ENCODE assay signal across 12 cellular contexts in the genomic region with DNA sequence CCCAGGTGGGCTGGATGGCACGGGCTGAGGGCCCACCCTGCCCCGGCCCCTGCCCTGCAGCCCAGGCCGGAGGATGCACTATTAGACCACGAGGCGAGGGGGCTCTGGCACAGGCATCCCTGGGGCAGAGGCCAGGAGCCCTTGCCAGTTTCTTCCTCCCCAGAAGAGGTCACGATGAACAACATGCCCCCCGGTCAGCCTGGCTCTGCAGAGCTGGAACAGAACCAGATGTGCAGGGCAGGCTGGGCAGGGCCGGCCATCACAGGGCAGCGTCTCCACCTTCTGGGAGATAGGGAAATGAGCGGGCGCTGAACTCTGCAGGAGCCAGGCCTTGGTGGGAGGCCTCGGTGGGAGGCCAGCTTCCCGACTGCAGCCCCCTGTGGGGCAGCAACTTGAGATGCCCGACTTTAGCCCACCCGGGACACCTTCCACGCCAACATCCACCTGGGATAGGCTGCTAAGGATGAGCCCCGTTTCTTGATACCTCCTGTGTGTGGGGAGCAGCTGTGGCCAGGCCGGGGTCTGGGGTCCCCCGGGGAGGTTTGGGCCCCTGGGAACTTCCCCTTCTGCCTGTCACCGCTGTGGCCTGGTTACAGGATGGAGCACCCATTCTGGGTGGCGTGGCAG. TPM values are rescaled to one million over a fixed set of nuclear protein-coding genes. Genes with fewer than 3 reads are reported as not detected.
DNase-seq lines count a peak whose midpoint lies in the region; ATAC-seq and TF ChIP-seq lines count a peak whose summit lies in the region.
"Had no signal": no experiment of that assay in that cellular context is flagged by ENCODE, and none has a peak within 500 bp of the region (broad histone marks: within the 10 kb centered on the region; RNA-seq: fewer than 3 reads in every experiment).

No MANE protein-coding gene starts in this region.

- intact Hi-C loops in heart left ventricle (cut with DNase I): no loop called here
- intact Hi-C loops in Right ventricle myocardium superior (cut with DNase I): no loop called here
- intact Hi-C loops in right lobe of liver (cut with DNase I): loop anchor here in 1 of 2 donors (10.0 kb wide), 1 partner anchor 122 kb away; no protein-coding TSS in a partner anchor
- intact Hi-C loops in uterus (cut with DNase I; ENCODE audit: low total_unique reads): no loop called here

- peak in 4 of 5 donors; percentile 11 to 56 (median 24) for DNase-seq in heart left ventricle
- no peak for DNase-seq in Right ventricle myocardium superior
- DNase-seq in amniotic epithelial cell (ENCODE audit: low read depth): peak; percentile 25
- DNase-seq in right lobe of liver: peak in 2 of 3 donors; percentile 14 to 52
- DNase-seq in uterus: peak; percentile 16 to 35
- DNase-seq in hepatic stellate cell (ENCODE audit: low spot score): no peak
- DNase-seq in NCI-H345 (lab: John Stamatoyannopoulos, UW): no peak
- DNase-seq: effector memory CD4-positive, alpha-beta T cell; kidney glomerular epithelial cell; NCI-H510A treated with DMSO at 0.1 percent for 48 hours had no signal

- H3K4me1 ChIP-seq in heart left ventricle (peaks cover 0 to 31% (median 7%) of the 10 kb centered on the region in 12 donors), right lobe of liver (no peaks in the 10 kb centered on the region), uterus (peaks cover 0 to 8% of the 10 kb centered on the region in 2 donors)

- 87 to 93% (median 91%) methylated on average over 11 to 21 of the region's 21 CpGs for WGBS in heart left ventricle, 4 donors
- WGBS in right lobe of liver (ENCODE audit: insufficient coverage, low coverage, low lambda C conversion rate, missing lambda C conversion rate): 75% methylated on average over 2 of the region's 21 CpGs

- TF ChIP-seq CTCF in heart left ventricle (IDR thresholded peaks at IDR 0.05): no peak
- no peak for TF ChIP-seq CTCF in right lobe of liver (IDR thresholded peaks at IDR 0.05)
- TF ChIP-seq CTCF in uterus (IDR thresholded peaks at IDR 0.05): peak in 1 of 4 experiments; percentile 23

- no peaks in the 10 kb centered on the region for H3K27me3 ChIP-seq in heart left ventricle
- no peaks in the 10 kb centered on the region for H3K27me3 ChIP-seq in right lobe of liver
- no peaks in the 10 kb centered on the region for H3K27me3 ChIP-seq in uterus

- H3K9me3 ChIP-seq in heart left ventricle: no peaks in the 10 kb centered on the region
- no peaks in the 10 kb centered on the region for H3K9me3 ChIP-seq in right lobe of liver
- H3K9me3 ChIP-seq in uterus: no peaks in the 10 kb centered on the region

- TF ChIP-seq POLR2A in heart left ventricle (IDR thresholded peaks at IDR 0.05) (no peak), right lobe of liver (IDR thresholded peaks at IDR 0.05) (no peak), uterus (IDR thresholded peaks at IDR 0.05) (no peak)

- H3K4me3 ChIP-seq in heart left ventricle: no peak overlapping the region
- no peak overlapping the region for H3K4me3 ChIP-seq in right lobe of liver
- no peak overlapping the region for H3K4me3 ChIP-seq in uterus

- ATAC-seq in heart left ventricle (no peak), Right ventricle myocardium superior (ENCODE audit: poor library complexity) (no peak), right lobe of liver (no peak), HG02678 (IDR thresholded peaks at IDR 0.05; ENCODE audit: unreplicated experiment) (no peak)

- no peak overlapping the region for H3K27ac ChIP-seq in heart left ventricle
- no peak overlapping the region for H3K27ac ChIP-seq in right lobe of liver
- H3K27ac ChIP-seq in uterus: peak overlapping the region; percentile 40 to 48
- H3K27ac ChIP-seq: C4-2B had no signal

- H3K36me3 ChIP-seq in heart left ventricle: peaks cover 0 to 21% (median 0%) of the 10 kb centered on the region in 9 donors
- H3K36me3 ChIP-seq in right lobe of liver: no peaks in the 10 kb centered on the region
- H3K36me3 ChIP-seq in uterus: no peaks in the 10 kb centered on the region

RNA-seq across cellular contexts. Expression of a gene that starts 21.8 kb away (rescaled TPM):
- total RNA-seq in heart left ventricle (1 to 10 TPM; 1.9 to 3.7 (median 2.4) TPM), Right ventricle myocardium superior (2.5 TPM), right lobe of liver (1 to 10 TPM; 1.4 to 3.2 (median 2.7) TPM), uterus (10 to 100 TPM in 1 of 4 donors, 1 to 10 TPM in 2, under 1 TPM in 1; 0.59 to 12.2 (median 3.1) TPM)
- 1 to 10 TPM; 1.6 to 9.2 TPM for polyA plus RNA-seq in heart left ventricle

RNA-seq across cellular contexts. Expression of a gene that starts 21.8 kb away (rescaled TPM):
- 10 to 100 TPM in 3 of 9 donors, 1 to 10 TPM in 6; 5.1 to 11.6 (median 7.7) TPM for total RNA-seq in heart left ventricle
- 1 to 10 TPM; 4.6 to 4.9 TPM for polyA plus RNA-seq in heart left ventricle
- total RNA-seq in Right ventricle myocardium superior: 6.2 TPM
- total RNA-seq in right lobe of liver: 1 to 10 TPM; 6.4 to 9.1 (median 6.6) TPM
- 10 to 100 TPM in 3 of 4 donors, 1 to 10 TPM in 1; 6.8 to 24.3 (median 17.7) TPM for total RNA-seq in uterus

Comparison
In these comparisons a context has a peak if more than half of its experiments do, and no peak if none do; other contexts are left out.
1. DNase-seq: peak in heart left ventricle (4 of 5), amniotic epithelial cell (single experiment), right lobe of liver (2 of 3) and uterus (2 of 2); none in Right ventricle myocardium superior (single experiment), hepatic stellate cell (single experiment) and NCI-H345 (single experiment).
2. H3K27ac ChIP-seq: peak in uterus (2 of 2); none in heart left ventricle (0 of 12) and right lobe of liver (0 of 3).